9 cellular contexts compared by ENCODE assay signal in genomic region chr12:80477521-80478145, GRCh38. TPM values are rescaled to one million over a fixed set of nuclear protein-coding genes. Genes with fewer than 3 reads are reported as not detected.
DNase-seq lines count a peak whose midpoint lies in the region; ATAC-seq and TF ChIP-seq lines count a peak whose summit lies in the region.
"Not testable (repeated sequence)": the region's sequence is repeated elsewhere in the genome, so short reads cannot be mapped to it uniquely, and the experiment has no call there.
"Had no signal": no experiment of that assay in that cellular context is flagged by ENCODE, and none has a peak within 500 bp of the region (broad histone marks: within the 10 kb centered on the region; RNA-seq: fewer than 3 reads in every experiment).

No MANE protein-coding gene starts in this region.

- H3K4me1 ChIP-seq in lower lobe of right lung = not testable (repeated sequence)

- H3K4me3 Mint-ChIP-seq in WTC11 (peak overlapping the region; percentile 68), type B pancreatic cell (peak overlapping the region; percentile 70)

- not testable (repeated sequence) for H3K27me3 Mint-ChIP-seq in WTC11 (ENCODE audit: low read depth); type B pancreatic cell

- peak overlapping the region; percentile 37 for H3K4me3 ChIP-seq in H7 (ENCODE audit: insufficient read depth, low read depth, low read length)
- peak overlapping the region; percentile 36 for H3K4me3 ChIP-seq in fibroblast of villous mesenchyme (ENCODE audit: low read depth, low read length)
- not testable (repeated sequence) for H3K4me3 ChIP-seq in lower lobe of right lung

- CTCF ChIA-PET in WTC11 (lab: Charles Lee) = not testable (repeated sequence)

- H3K9me3 ChIP-seq in lower lobe of right lung = not testable (repeated sequence)

- H3K27me3 ChIP-seq in H7 (ENCODE audit: control insufficient read depth, insufficient read depth, low read length); lower lobe of right lung (ENCODE audit: low read depth): not testable (repeated sequence)

- TF ChIP-seq CTCF in WTC11 (IDR thresholded peaks at IDR 0.05); fibroblast of villous mesenchyme (IDR thresholded peaks at IDR 0.05; ENCODE audit: insufficient read depth, low read depth, low read length); lower lobe of right lung (IDR thresholded peaks at IDR 0.05); type B pancreatic cell (conservative IDR thresholded peaks at IDR 0.05): not testable (repeated sequence)

- POLR2A ChIA-PET in WTC11 (lab: Charles Lee) = not testable (repeated sequence)

- H3K27ac Mint-ChIP-seq in WTC11, type B pancreatic cell: not testable (repeated sequence)

- intact Hi-C loops in lower lobe of right lung (cut with DNase I) = not testable (repeated sequence)

- not testable (repeated sequence) for H3K4me1 Mint-ChIP-seq in WTC11; type B pancreatic cell (ENCODE audit: unreplicated experiment)

- not testable (repeated sequence) for H3K9me3 Mint-ChIP-seq in WTC11, type B pancreatic cell

- H3K36me3 Mint-ChIP-seq in WTC11, type B pancreatic cell: not testable (repeated sequence)

- H3K36me3 ChIP-seq in H7 (replicated peaks; ENCODE audit: control insufficient read depth, insufficient read depth, low read length); lower lobe of right lung: not testable (repeated sequence)

- not testable (repeated sequence) for H3K27ac ChIP-seq in lower lobe of right lung

- not testable (repeated sequence) for ATAC-seq in WTC11, lower lobe of right lung

- DNase-seq in DMS53 (lab: John Stamatoyannopoulos, UW) (peak; percentile 34), NCI-H510A (lab: John Stamatoyannopoulos, UW) (peak; percentile 4), WTC11 (ENCODE audit: low spot score) (peak; percentile 25), lower lobe of right lung (peak; percentile 31)
- not testable (repeated sequence) for DNase-seq in H7; fibroblast of villous mesenchyme (ENCODE audit: low read depth); type B pancreatic cell (ENCODE audit: extremely low spot score, unreplicated experiment)

RNA-seq across cellular contexts. Expression of gene PTPRQ, which starts 33.6 kb away (rescaled TPM):
- 0.15 and 0.21 TPM in 2 replicates for total RNA-seq in H7 (2014; rRNA removed; shearing (Covaris generic))
- not detected in 3 replicates for total RNA-seq in WTC11 (2021)
- total RNA-seq in fibroblast of villous mesenchyme = 0.32 and 5.6 TPM in 2 replicates
- 7.8 TPM for total RNA-seq in lower lobe of right lung
- total RNA-seq in type B pancreatic cell (ENCODE audit: low replicate concordance) = 0.36 and 1.3 TPM in 2 replicates
- total RNA-seq: Calu3; CD4-positive, alpha-beta memory T cell had no signal
